ENCODE assay signal across 18 cellular contexts in genomic region chr6:81293896-81294295, GRCh38.
"Had no signal": no experiment of that assay in that cellular context is flagged by ENCODE, and none has a peak within 500 bp of the region (broad histone marks: within the 10 kb centered on the region; RNA-seq: fewer than 3 reads in every experiment).

No MANE protein-coding gene starts in this region.

- H3K27me3 Mint-ChIP-seq: effector memory CD8-positive, alpha-beta T cell; naive thymus-derived CD4-positive, alpha-beta T cell had no signal

- H3K9me3 Mint-ChIP-seq: nephron, neural progenitor cell had no signal

- H3K36me3 Mint-ChIP-seq: naive thymus-derived CD4-positive, alpha-beta T cell; neural progenitor cell; stimulated activated effector memory CD8-positive, alpha-beta T cell treated with anti-CD3 and anti-CD28 coated beads, Interleukin-12 subunit alpha, Interleukin-12 subunit beta, amount 100 ng/mL, for 72 hours had no signal

- H3K4me3 Mint-ChIP-seq: effector memory CD8-positive, alpha-beta T cell; naive thymus-derived CD4-positive, alpha-beta T cell; nephron; neural progenitor cell; stimulated activated effector memory CD8-positive, alpha-beta T cell treated with anti-CD3 and anti-CD28 coated beads, Interleukin-12 subunit alpha, Interleukin-12 subunit beta, amount 100 ng/mL, for 72 hours had no signal

- DNase-seq: effector memory CD8-positive, alpha-beta T cell; gastrocnemius medialis; head of caudate nucleus; kidney; left cardiac atrium; left lung; mesenchymal stem cell; midbrain; naive thymus-derived CD4-positive, alpha-beta T cell; stimulated activated CD4-positive, alpha-beta T cell treated with anti-CD3 and anti-CD28 coated beads, Interleukin-2, amount 100 ng/mL, for 24 hours; stimulated activated CD4-positive, alpha-beta T cell treated with anti-CD3 and anti-CD28 coated beads, Interleukin-4, amount 100 ng/mL, for 24 hours; stimulated activated naive CD4-positive, alpha-beta T cell treated with Interleukin-2 at 50 U/mL for 16 hours; stomach; thyroid gland; upper lobe of left lung had no signal

- H3K4me1 Mint-ChIP-seq: naive thymus-derived CD4-positive, alpha-beta T cell; nephron; neural progenitor cell; stimulated activated effector memory CD8-positive, alpha-beta T cell treated with anti-CD3 and anti-CD28 coated beads, Interleukin-12 subunit alpha, Interleukin-12 subunit beta, amount 100 ng/mL, for 72 hours had no signal

- H3K27ac Mint-ChIP-seq: effector memory CD8-positive, alpha-beta T cell; nephron; neural progenitor cell; stimulated activated effector memory CD8-positive, alpha-beta T cell treated with anti-CD3 and anti-CD28 coated beads, Interleukin-12 subunit alpha, Interleukin-12 subunit beta, amount 100 ng/mL, for 72 hours had no signal
